In genomic region chr5:145479271-145479670, GRCh38 we compare ENCODE assay signal across 16 cellular contexts.
DNase-seq lines count a peak whose midpoint lies in the region; ATAC-seq, FAIRE-seq and TF ChIP-seq lines count a peak whose summit lies in the region.
"Had no signal": no experiment of that assay in that cellular context is flagged by ENCODE, and none has a peak within 500 bp of the region (broad histone marks: within the 10 kb centered on the region; RNA-seq: fewer than 3 reads in every experiment).

No MANE protein-coding gene starts in this region.

- H2BK5ac ChIP-seq in H1 (ENCODE audit: low read depth, low read length) (peak overlapping the region; percentile 29; the same call in 1 of the 2 replicates), mesendoderm (ENCODE audit: low read length) (no peak overlapping the region)

- no peak for FAIRE-seq in H1 (lab: Jason Lieb, UNC)

- no peaks in the 10 kb centered on the region for H3K9me3 ChIP-seq in H1 (ENCODE audit: insufficient read depth in 2 of 2, low read depth in 1 of 2, low read length in 1 of 2)
- H3K9me3 ChIP-seq in CD8-positive, alpha-beta T cell (ENCODE audit: low read length) = no peaks in the 10 kb centered on the region

- H3K4me2 ChIP-seq in H1 (ENCODE audit: insufficient read depth in 1 of 2, low read depth in 2 of 2, low read length in 2 of 2) (no peak overlapping the region), mesendoderm (ENCODE audit: low read length) (no peak overlapping the region)
- H3K4me2 ChIP-seq: smooth muscle cell had no signal

- no peak overlapping the region for H4K91ac ChIP-seq in H1 (replicated peaks; ENCODE audit: insufficient read length, low read length)

- H3K4me1 ChIP-seq in H1 (replicated peaks in 1 of 4; ENCODE audit: control insufficient read depth in 3 of 4, insufficient read depth in 4 of 4, low read length in 3 of 4) (no peaks in the 10 kb centered on the region), mesendoderm (ENCODE audit: control insufficient read depth, low read depth, low read length) (no peaks in the 10 kb centered on the region)
- H3K4me1 ChIP-seq in CD8-positive, alpha-beta T cell (ENCODE audit: insufficient read depth, low read length) = no peaks in the 10 kb centered on the region

- CTCF ChIA-PET in H1 (lab: Charles Lee; ENCODE audit: partially characterized antibody) = no interaction called here
- CTCF ChIA-PET in CD8-positive, alpha-beta T cell (lab: Charles Lee) = no interaction called here

- no peak for TF ChIP-seq POLR2A in H1 (IDR thresholded peaks at IDR 0.05; ENCODE audit: control extremely low read depth in 1 of 2, low read depth in 2 of 2, low read length in 2 of 2)

- H3K36me3 Mint-ChIP-seq in CD8-positive, alpha-beta T cell = no peaks in the 10 kb centered on the region
- H3K36me3 Mint-ChIP-seq: activated CD4-positive, alpha-beta memory T cell treated with anti-CD3 and anti-CD28 coated beads for 36 hours; mesothelial cell of epicardium had no signal

- no peak overlapping the region for H2BK20ac ChIP-seq in H1 (ENCODE audit: low read length)

- H3K27me3 Mint-ChIP-seq in CD8-positive, alpha-beta T cell (ENCODE audit: low read depth) = no peaks in the 10 kb centered on the region
- H3K27me3 Mint-ChIP-seq: activated CD4-positive, alpha-beta memory T cell treated with anti-CD3 and anti-CD28 coated beads for 36 hours had no signal

- no peak overlapping the region for H2AK5ac ChIP-seq in H1 (ENCODE audit: low read depth, low read length)
- H2AK5ac ChIP-seq in mesendoderm (ENCODE audit: low read length) = no peak overlapping the region

- H3K23me2 ChIP-seq in H1 (ENCODE audit: low read depth, low read length) = no peaks in the 10 kb centered on the region

- H3K27ac ChIP-seq in H1 (ENCODE audit: low read depth, low read length) (no peak overlapping the region), mesendoderm (ENCODE audit: low read depth, low read length) (no peak overlapping the region)
- H3K27ac ChIP-seq in CD8-positive, alpha-beta T cell (ENCODE audit: low read depth, low read length) = no peak overlapping the region

- H3K4me1 Mint-ChIP-seq in CD8-positive, alpha-beta T cell (ENCODE audit: low read depth) = no peaks in the 10 kb centered on the region

- H3K79me1 ChIP-seq in H1 (ENCODE audit: low read depth, low read length) (no peaks in the 10 kb centered on the region), mesendoderm (ENCODE audit: low read length) (no peaks in the 10 kb centered on the region)

- H3K27me3 ChIP-seq in H1 (replicated peaks in 1 of 4; ENCODE audit: control insufficient read depth in 3 of 4, extremely low read depth in 1 of 4, insufficient read depth in 3 of 4, low read length in 3 of 4) = no peaks in the 10 kb centered on the region
- H3K27me3 ChIP-seq in mesendoderm (ENCODE audit: insufficient read depth, low read length, poor library complexity) = no peaks in the 10 kb centered on the region
- no peaks in the 10 kb centered on the region for H3K27me3 ChIP-seq in CD8-positive, alpha-beta T cell (ENCODE audit: insufficient read depth, low read length)

- DNase-seq in Daoy (ENCODE audit: low read depth) = peak; percentile 41
- DNase-seq in NCI-H226 = peak; percentile 45
- no peak for DNase-seq in H1 (ENCODE audit: low read depth in 1 of 2, low spot score in 2 of 2)
- DNase-seq in mesendoderm = peak; percentile 49
- DNase-seq in stimulated activated naive CD4-positive, alpha-beta T cell (lab: John Stamatoyannopoulos, UW) = no peak
- DNase-seq in activated gamma-delta T cell treated with Interleukin-2 at 50 U/mL for 16 hours = no peak
- no peak for DNase-seq in CD8-positive, alpha-beta T cell
- DNase-seq: activated CD4-positive, alpha-beta memory T cell treated with anti-CD3 and anti-CD28 coated beads for 36 hours; cortex of kidney; DMS 273 treated with DMSO at 0.1 percent for 48 hours; NCI-H2029; occipital lobe; stimulated activated naive CD8-positive, alpha-beta T cell treated with anti-CD3 and anti-CD28 coated beads, Interleukin-15, Interleukin-2, amounts not matched to agents 100 U/mL and 50 U/mL, for 24 hours had no signal

- peak overlapping the region; percentile 42; the same call in 1 of the 2 replicates for H2BK12ac ChIP-seq in H1 (ENCODE audit: low read depth, low read length)

- no peaks in the 10 kb centered on the region for H3K36me3 ChIP-seq in H1 (ENCODE audit: control insufficient read depth in 2 of 4, insufficient read depth in 4 of 4, low read length in 3 of 4)
- no peaks in the 10 kb centered on the region for H3K36me3 ChIP-seq in mesendoderm (ENCODE audit: control insufficient read depth, insufficient read depth, low read length)
- no peaks in the 10 kb centered on the region for H3K36me3 ChIP-seq in CD8-positive, alpha-beta T cell (ENCODE audit: insufficient read depth, low read length)

- H3K27ac Mint-ChIP-seq in CD8-positive, alpha-beta T cell = no peak overlapping the region
- H3K27ac Mint-ChIP-seq: activated CD4-positive, alpha-beta memory T cell treated with anti-CD3 and anti-CD28 coated beads for 36 hours; mesothelial cell of epicardium had no signal

- H3K4me3 ChIP-seq in H1 (ENCODE audit: extremely low read depth in 1 of 4, insufficient read depth in 2 of 4, low read depth in 3 of 4, low read length in 4 of 4) (no peak overlapping the region), mesendoderm (ENCODE audit: low read length) (no peak overlapping the region)
- no peak overlapping the region for H3K4me3 ChIP-seq in CD8-positive, alpha-beta T cell (ENCODE audit: low read depth, low read length)
- H3K4me3 ChIP-seq: smooth muscle cell had no signal

- H3K4ac ChIP-seq in H1 (replicated peaks; ENCODE audit: insufficient read length, low read depth, low read length) (no peak overlapping the region), mesendoderm (ENCODE audit: low read depth, low read length) (no peak overlapping the region)

- TF ChIP-seq EP300 in H1 (IDR thresholded peaks at IDR 0.05; ENCODE audit: borderline replicate concordance in 1 of 2, low read depth in 2 of 2, low read length in 2 of 2) = no peak

- H3K79me2 ChIP-seq in H1 (ENCODE audit: control insufficient read depth in 1 of 2, insufficient read depth in 2 of 2, low read length in 2 of 2) = no peaks in the 10 kb centered on the region
- no peaks in the 10 kb centered on the region for H3K79me2 ChIP-seq in mesendoderm (ENCODE audit: control insufficient read depth, insufficient read depth, low read length)

- H3K18ac ChIP-seq in H1 (ENCODE audit: extremely low read depth, low read length) (no peak overlapping the region), mesendoderm (ENCODE audit: low read length) (no peak overlapping the region)

- POLR2A ChIA-PET in H1 (lab: Charles Lee; ENCODE audit: partially characterized antibody) = interaction anchor here (1.6 kb wide), 1 partner anchor 14 kb away, joined by 4 read pairs; no protein-coding TSS in a partner anchor
- POLR2A ChIA-PET in CD8-positive, alpha-beta T cell (lab: Charles Lee) = no interaction called here

- ATAC-seq in CD8-positive, alpha-beta T cell = no peak
- ATAC-seq in GM18909 (IDR thresholded peaks at IDR 0.05; ENCODE audit: poor library complexity, unreplicated experiment) = no peak
- ATAC-seq: stimulated activated naive CD8-positive, alpha-beta T cell treated with anti-CD3 and anti-CD28 coated beads, Interleukin-15, Interleukin-2, amounts not matched to agents 100 U/mL and 50 U/mL, for 24 hours had no signal

- intact Hi-C loops in CD8-positive, alpha-beta T cell (cut with DNase I, micrococcal nuclease) = no loop called here

- H2AFZ ChIP-seq in H1 (ENCODE audit: low read length) = 0 out of 2 replicates have a peak overlapping the region, but pooled peaks have one; percentile 34

- peaks cover 4% of the 10 kb centered on the region for H3K9me3 Mint-ChIP-seq in CD8-positive, alpha-beta T cell
- H3K9me3 Mint-ChIP-seq: activated CD4-positive, alpha-beta memory T cell treated with anti-CD3 and anti-CD28 coated beads for 36 hours; mesothelial cell of epicardium had no signal

- H3K56ac ChIP-seq in H1 (replicated peaks; ENCODE audit: insufficient read length, low read depth, low read length) (no peak overlapping the region), mesendoderm (ENCODE audit: low read length) (no peak overlapping the region)

- H3K23ac ChIP-seq in H1 (ENCODE audit: insufficient read length) (peak overlapping the region; percentile 70), mesendoderm (ENCODE audit: low read length) (no peak overlapping the region)

- H3K4me3 Mint-ChIP-seq in CD8-positive, alpha-beta T cell = no peak overlapping the region
- H3K4me3 Mint-ChIP-seq: activated CD4-positive, alpha-beta memory T cell treated with anti-CD3 and anti-CD28 coated beads for 36 hours; mesothelial cell of epicardium had no signal

- H4K5ac ChIP-seq in H1 (ENCODE audit: insufficient read length, low read depth, low read length) (no peak overlapping the region), mesendoderm (ENCODE audit: low read length) (no peak overlapping the region)

- no peaks in the 10 kb centered on the region for H4K20me1 ChIP-seq in H1 (replicated peaks in 1 of 2; ENCODE audit: control insufficient read depth in 1 of 2, insufficient read depth in 2 of 2, low read length in 2 of 2)

- H2BK120ac ChIP-seq in H1 (replicated peaks; ENCODE audit: low read depth, low read length) (no peak overlapping the region), mesendoderm (ENCODE audit: low read depth, low read length) (no peak overlapping the region)

- TF ChIP-seq RAD21 in H1 (IDR thresholded peaks at IDR 0.05 in 1 of 2, conservative IDR thresholded peaks at IDR 0.05 in 1 of 2; ENCODE audit: low read depth in 2 of 2, low read length in 2 of 2) = no peak

- H3K9ac ChIP-seq in H1 (replicated peaks in 1 of 4; ENCODE audit: extremely low read depth in 1 of 4, low read depth in 3 of 4, low read length in 3 of 4) (no peak overlapping the region), mesendoderm (ENCODE audit: low read length) (no peak overlapping the region)

- H4K8ac ChIP-seq in H1 (ENCODE audit: extremely low read depth, insufficient read depth, low read length) (no peak overlapping the region), mesendoderm (ENCODE audit: low read depth, low read length) (no peak overlapping the region)

- WGBS in H1 (ENCODE audit: extremely low coverage in 1 of 2, insufficient coverage in 1 of 2, insufficient read length in 1 of 2, insufficient replicate concordance in 2 of 2, low coverage in 1 of 2, low lambda C conversion rate in 2 of 2, missing lambda C conversion rate in 1 of 2), 2 experiments = 85% methylated on average over 4 of the region's 4 CpGs; no CpG with 5 or more reads in 1 of the 2 experiments
- WGBS in mesendoderm (ENCODE audit: extremely low coverage, insufficient coverage, low lambda C conversion rate) = no CpG with 5 or more reads among the region's 4 CpGs

- H3K14ac ChIP-seq in H1 (ENCODE audit: insufficient read length) = peak overlapping the region; percentile 42

- no peak overlapping the region for H2BK15ac ChIP-seq in H1 (ENCODE audit: low read length)
- no peak overlapping the region for H2BK15ac ChIP-seq in mesendoderm (replicated peaks; ENCODE audit: low read depth)

- TF ChIP-seq CTCF in H1 (IDR thresholded peaks at IDR 0.05; ENCODE audit: control extremely low read depth in 1 of 3, insufficient read depth in 1 of 3, low read depth in 1 of 3, low read length in 3 of 3) = no peak
- TF ChIP-seq CTCF in CD8-positive, alpha-beta T cell (IDR thresholded peaks at IDR 0.05) = no peak

TF ChIP-seq in H1, 55 proteins besides CTCF, POLR2A, EP300 and RAD21 (continues in another document):
- TF ChIP-seq SP2 (IDR thresholded peaks at IDR 0.05; ENCODE audit: low read length) = no peak
- no peak for TF ChIP-seq SUZ12 (IDR thresholded peaks at IDR 0.05; ENCODE audit: low read length)
- no peak for TF ChIP-seq TEAD4 (IDR thresholded peaks at IDR 0.05; ENCODE audit: low read depth, low read length)

Comparison
In these comparisons a context has a peak if more than half of its experiments do, and no peak if none do; other contexts are left out.
1. DNase-seq: peak in Daoy (single experiment), NCI-H226 (single experiment) and mesendoderm (single experiment); none in H1 (0 of 2), stimulated activated naive CD4-positive, alpha-beta T cell (0 of 6), activated gamma-delta T cell treated with Interleukin-2 at 50 U/mL for 16 hours (single experiment) and CD8-positive, alpha-beta T cell (0 of 7).